Comparison of ENCODE assay signal across 8 cellular contexts in the genomic region with DNA sequence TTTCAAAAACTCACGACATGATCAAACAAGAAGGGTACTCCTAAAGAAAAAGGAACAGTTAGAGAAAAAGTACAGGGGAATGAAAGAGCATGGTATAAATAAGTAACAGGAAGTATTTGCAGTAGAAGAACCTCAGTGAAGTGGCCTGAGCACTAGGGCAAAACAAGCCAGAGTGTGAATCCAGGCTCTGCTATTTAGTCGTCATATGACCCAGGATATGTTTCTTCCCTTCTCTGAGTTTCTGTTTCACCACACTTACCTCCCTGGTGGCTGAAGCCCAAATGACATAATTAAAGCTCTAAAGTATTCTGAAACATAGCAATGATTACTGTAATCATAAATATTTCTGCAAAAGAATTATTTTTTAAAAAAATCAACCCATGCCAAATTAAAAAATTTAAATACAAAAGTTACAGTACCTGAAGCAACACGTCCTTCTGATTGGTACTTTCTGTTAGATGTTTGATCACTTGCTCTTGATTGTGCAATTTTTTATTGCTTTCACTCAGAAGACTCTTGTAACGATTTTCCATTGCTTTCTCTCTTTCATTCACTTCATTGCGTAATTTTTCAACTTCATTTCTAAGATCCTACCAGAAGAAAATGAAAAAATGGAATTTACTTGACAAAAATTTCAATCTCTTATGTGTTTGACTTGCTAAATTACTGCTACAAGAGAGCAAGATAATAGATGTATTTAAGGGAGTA.
DNase-seq lines count a peak whose midpoint lies in the region; ATAC-seq and TF ChIP-seq lines count a peak whose summit lies in the region.

No MANE protein-coding gene starts in this region.

- H3K9me3 ChIP-seq in thyroid gland (no peaks in the 10 kb centered on the region), right atrium auricular region (no peaks in the 10 kb centered on the region)

- peaks cover 9 to 12% of the 10 kb centered on the region in 2 donors for H3K4me1 ChIP-seq in thyroid gland
- no peaks in the 10 kb centered on the region for H3K4me1 ChIP-seq in right atrium auricular region

- no peaks in the 10 kb centered on the region for H3K27me3 Mint-ChIP-seq in activated T-cell treated with anti-CD3 and anti-CD28 coated beads, Interleukin-2, amount 50 U/mL, for 72 hours (ENCODE audit: low read depth)
- H3K27me3 Mint-ChIP-seq in WTC11 (ENCODE audit: low read depth): peaks cover 3% of the 10 kb centered on the region; the same call in 1 of the 2 replicates

- no peaks in the 10 kb centered on the region for H3K27me3 ChIP-seq in thyroid gland
- H3K27me3 ChIP-seq in right atrium auricular region: no peaks in the 10 kb centered on the region

- H3K27ac ChIP-seq in thyroid gland (peak overlapping the region; percentile 26 to 36 (median 33)), right atrium auricular region (no peak overlapping the region)

- H3K4me3 Mint-ChIP-seq in activated T-cell treated with anti-CD3 and anti-CD28 coated beads, Interleukin-2, amount 50 U/mL, for 72 hours: no peak overlapping the region
- H3K4me3 Mint-ChIP-seq in WTC11: no peak overlapping the region

- POLR2A ChIA-PET in WTC11 (lab: Charles Lee): no interaction called here

- peak in 1 of 2 donors; percentile 44 for ATAC-seq in activated T-cell treated with anti-CD3 and anti-CD28 coated beads, Interleukin-2, amount 50 U/mL, for 72 hours (replicated peaks in 1 of 2)
- ATAC-seq in HG03066 (IDR thresholded peaks at IDR 0.05; ENCODE audit: low read depth, unreplicated experiment): peak; percentile 99
- peak; percentile 72 for ATAC-seq in WTC11

- CTCF ChIA-PET in WTC11 (lab: Charles Lee): interaction anchor here (0.7 kb wide), 1 partner anchor 52 kb away, joined by 3 read pairs; no protein-coding TSS in a partner anchor

- WGBS in thyroid gland, 2 donors: 62% methylated on average over 5 of the region's 5 CpGs

- peaks cover 0 to 7% of the 10 kb centered on the region in 2 donors for H3K36me3 ChIP-seq in thyroid gland
- H3K36me3 ChIP-seq in right atrium auricular region: peaks cover 26% of the 10 kb centered on the region

- H3K4me3 ChIP-seq in thyroid gland (replicated peaks in 1 of 3): no peak overlapping the region
- H3K4me3 ChIP-seq in right atrium auricular region: no peak overlapping the region

- H3K9me3 Mint-ChIP-seq in activated T-cell treated with anti-CD3 and anti-CD28 coated beads, Interleukin-2, amount 50 U/mL, for 72 hours: peaks cover 0 to 2% of the 10 kb centered on the region in 2 donors
- peaks cover 4% of the 10 kb centered on the region for H3K9me3 Mint-ChIP-seq in WTC11

- intact Hi-C loops in thyroid gland (cut with DNase I): no loop called here

- H3K27ac Mint-ChIP-seq in activated T-cell treated with anti-CD3 and anti-CD28 coated beads, Interleukin-2, amount 50 U/mL, for 72 hours: peak overlapping the region; percentile 61
- H3K27ac Mint-ChIP-seq in WTC11: peak overlapping the region; percentile 91

- H3K36me3 Mint-ChIP-seq in activated T-cell treated with anti-CD3 and anti-CD28 coated beads, Interleukin-2, amount 50 U/mL, for 72 hours (ENCODE audit: insufficient read depth in 2 of 2): peaks cover 12 to 25% of the 10 kb centered on the region in 2 donors
- peaks cover 53% of the 10 kb centered on the region for H3K36me3 Mint-ChIP-seq in WTC11

- TF ChIP-seq POLR2A in thyroid gland (IDR thresholded peaks at IDR 0.05): no peak

- H3K4me1 Mint-ChIP-seq in activated T-cell treated with anti-CD3 and anti-CD28 coated beads, Interleukin-2, amount 50 U/mL, for 72 hours (ENCODE audit: low read depth): no peaks in the 10 kb centered on the region
- H3K4me1 Mint-ChIP-seq in WTC11: peaks cover 22% of the 10 kb centered on the region

- no peak for DNase-seq in activated T-cell treated with anti-CD3 and anti-CD28 coated beads, Interleukin-2, amount 50 U/mL, for 72 hours
- no peak for DNase-seq in activated T-cell treated with anti-CD3 and anti-CD28 coated beads, Interleukin-2, amount 50 U/mL, for 48 hours
- DNase-seq in WTC11 (ENCODE audit: low spot score) (no peak), thyroid gland (peak; percentile 39 to 53), GOT3 (lab: John Stamatoyannopoulos, UW) (no peak), DMS79 (lab: John Stamatoyannopoulos, UW) (no peak), right atrium auricular region (ENCODE audit: low spot score) (no peak)

- TF ChIP-seq CTCF in WTC11 (IDR thresholded peaks at IDR 0.05) (no peak), thyroid gland (IDR thresholded peaks at IDR 0.05) (peak in 3 of 6 experiments; percentile 8 to 38 (median 10)), right atrium auricular region (IDR thresholded peaks at IDR 0.05) (no peak)

TF ChIP-seq in WTC11, 78 proteins besides CTCF, POLR2A, EP300 and RAD21 (continues in another document):
- TF ChIP-seq, protein P1, sequence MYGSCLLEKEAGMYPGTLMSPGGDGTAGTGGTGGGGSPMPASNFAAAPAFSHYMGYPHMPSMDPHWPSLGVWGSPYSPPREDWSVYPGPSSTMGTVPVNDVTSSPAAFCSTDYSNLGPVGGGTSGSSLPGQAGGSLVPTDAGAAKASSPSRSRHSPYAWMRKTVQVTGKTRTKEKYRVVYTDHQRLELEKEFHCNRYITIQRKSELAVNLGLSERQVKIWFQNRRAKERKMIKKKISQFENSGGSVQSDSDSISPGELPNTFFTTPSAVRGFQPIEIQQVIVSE (CRISPR knock-in tag; IDR thresholded peaks at IDR 0.05; ENCODE audit: borderline replicate concordance): no peak
- TF ChIP-seq FOXP1 (CRISPR knock-in tag; IDR thresholded peaks at IDR 0.05; ENCODE audit: borderline replicate concordance) (no peak), CREB1 (CRISPR knock-in tag; IDR thresholded peaks at IDR 0.05) (no peak), ZMAT4 (CRISPR knock-in tag; IDR thresholded peaks at IDR 0.05) (no peak), NFYB (CRISPR knock-in tag; conservative IDR thresholded peaks at IDR 0.05; ENCODE audit: low read depth) (no peak), ZNF425 (CRISPR knock-in tag; conservative IDR thresholded peaks at IDR 0.05) (no peak)
- TF ChIP-seq, protein P2, sequence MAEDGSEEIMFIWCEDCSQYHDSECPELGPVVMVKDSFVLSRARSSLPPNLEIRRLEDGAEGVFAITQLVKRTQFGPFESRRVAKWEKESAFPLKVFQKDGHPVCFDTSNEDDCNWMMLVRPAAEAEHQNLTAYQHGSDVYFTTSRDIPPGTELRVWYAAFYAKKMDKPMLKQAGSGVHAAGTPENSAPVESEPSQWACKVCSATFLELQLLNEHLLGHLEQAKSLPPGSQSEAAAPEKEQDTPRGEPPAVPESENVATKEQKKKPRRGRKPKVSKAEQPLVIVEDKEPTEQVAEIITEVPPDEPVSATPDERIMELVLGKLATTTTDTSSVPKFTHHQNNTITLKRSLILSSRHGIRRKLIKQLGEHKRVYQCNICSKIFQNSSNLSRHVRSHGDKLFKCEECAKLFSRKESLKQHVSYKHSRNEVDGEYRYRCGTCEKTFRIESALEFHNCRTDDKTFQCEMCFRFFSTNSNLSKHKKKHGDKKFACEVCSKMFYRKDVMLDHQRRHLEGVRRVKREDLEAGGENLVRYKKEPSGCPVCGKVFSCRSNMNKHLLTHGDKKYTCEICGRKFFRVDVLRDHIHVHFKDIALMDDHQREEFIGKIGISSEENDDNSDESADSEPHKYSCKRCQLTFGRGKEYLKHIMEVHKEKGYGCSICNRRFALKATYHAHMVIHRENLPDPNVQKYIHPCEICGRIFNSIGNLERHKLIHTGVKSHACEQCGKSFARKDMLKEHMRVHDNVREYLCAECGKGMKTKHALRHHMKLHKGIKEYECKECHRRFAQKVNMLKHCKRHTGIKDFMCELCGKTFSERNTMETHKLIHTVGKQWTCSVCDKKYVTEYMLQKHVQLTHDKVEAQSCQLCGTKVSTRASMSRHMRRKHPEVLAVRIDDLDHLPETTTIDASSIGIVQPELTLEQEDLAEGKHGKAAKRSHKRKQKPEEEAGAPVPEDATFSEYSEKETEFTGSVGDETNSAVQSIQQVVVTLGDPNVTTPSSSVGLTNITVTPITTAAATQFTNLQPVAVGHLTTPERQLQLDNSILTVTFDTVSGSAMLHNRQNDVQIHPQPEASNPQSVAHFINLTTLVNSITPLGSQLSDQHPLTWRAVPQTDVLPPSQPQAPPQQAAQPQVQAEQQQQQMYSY (CRISPR knock-in tag; IDR thresholded peaks at IDR 0.05): no peak

Comparison
In these comparisons a context has a peak if more than half of its experiments do, and no peak if none do; other contexts are left out.
1. DNase-seq: peak in thyroid gland (2 of 2); none in activated T-cell treated with anti-CD3 and anti-CD28 coated beads, Interleukin-2, amount 50 U/mL, for 72 hours (0 of 2), activated T-cell treated with anti-CD3 and anti-CD28 coated beads, Interleukin-2, amount 50 U/mL, for 48 hours (0 of 2), WTC11 (single experiment), GOT3 (single experiment), DMS79 (single experiment) and right atrium auricular region (single experiment).
2. H3K27ac ChIP-seq: peak in thyroid gland (3 of 3); none in right atrium auricular region (0 of 2).